ENCODE assay signal across 16 cellular contexts in genomic region chr4:129240816-129241215, GRCh38.
DNase-seq lines count a peak whose midpoint lies in the region; ATAC-seq, FAIRE-seq and TF ChIP-seq lines count a peak whose summit lies in the region.
"Had no signal": no experiment of that assay in that cellular context is flagged by ENCODE, and none has a peak within 500 bp of the region (broad histone marks: within the 10 kb centered on the region; RNA-seq: fewer than 3 reads in every experiment).

No MANE protein-coding gene starts in this region.

- no peak overlapping the region for H3K18ac ChIP-seq in H1 (ENCODE audit: extremely low read depth, low read length)

- no peak overlapping the region for H3K9ac ChIP-seq in H1 (replicated peaks in 1 of 4; ENCODE audit: extremely low read depth in 1 of 4, low read depth in 3 of 4, low read length in 3 of 4)

- H4K20me1 ChIP-seq in H1 (replicated peaks in 1 of 2; ENCODE audit: control insufficient read depth in 1 of 2, insufficient read depth in 2 of 2, low read length in 2 of 2), result no peaks in the 10 kb centered on the region

- H3K4me3 Mint-ChIP-seq in nephron progenitor cell, result no peak overlapping the region
- H3K4me3 Mint-ChIP-seq in T-helper 2 cell treated with Interferon-gamma antibody and Interleukin-4, amounts not matched to agents 5 μg/mL and 100 μg/mL, for 36 hours, result no peak overlapping the region
- H3K4me3 Mint-ChIP-seq: activated T-cell treated with anti-CD3 and anti-CD28 coated beads, Interleukin-2, amount 50 U/mL, for 4 hours; CD4-positive, CD25-positive, alpha-beta regulatory T cell; naive thymus-derived CD8-positive, alpha-beta T cell had no signal

- H3K79me2 ChIP-seq in H1 (ENCODE audit: control insufficient read depth in 1 of 2, insufficient read depth in 2 of 2, low read length in 2 of 2), result no peaks in the 10 kb centered on the region

- no peak overlapping the region for H2BK120ac ChIP-seq in H1 (replicated peaks; ENCODE audit: low read depth, low read length)

- no peaks in the 10 kb centered on the region for H3K27me3 Mint-ChIP-seq in nephron progenitor cell (ENCODE audit: low read depth, poor library complexity)
- peaks cover 2% of the 10 kb centered on the region for H3K27me3 Mint-ChIP-seq in T-helper 2 cell treated with Interferon-gamma antibody and Interleukin-4, amounts not matched to agents 5 μg/mL and 100 μg/mL, for 36 hours (ENCODE audit: low read depth)
- H3K27me3 Mint-ChIP-seq: CD4-positive, CD25-positive, alpha-beta regulatory T cell had no signal

- H3K23me2 ChIP-seq in H1 (ENCODE audit: low read depth, low read length), result no peaks in the 10 kb centered on the region

- no peak overlapping the region for H4K91ac ChIP-seq in H1 (replicated peaks; ENCODE audit: insufficient read length, low read length)

- no peaks in the 10 kb centered on the region for H3K9me3 Mint-ChIP-seq in nephron progenitor cell
- no peaks in the 10 kb centered on the region for H3K9me3 Mint-ChIP-seq in T-helper 2 cell treated with Interferon-gamma antibody and Interleukin-4, amounts not matched to agents 5 μg/mL and 100 μg/mL, for 36 hours
- H3K9me3 Mint-ChIP-seq: activated T-cell treated with anti-CD3 and anti-CD28 coated beads, Interleukin-2, amount 50 U/mL, for 4 hours; CD4-positive, CD25-positive, alpha-beta regulatory T cell; naive thymus-derived CD8-positive, alpha-beta T cell had no signal

- no peak overlapping the region for H2BK12ac ChIP-seq in H1 (ENCODE audit: low read depth, low read length)

- H2BK20ac ChIP-seq in H1 (ENCODE audit: low read length), result no peak overlapping the region

- FAIRE-seq in H1 (lab: Jason Lieb, UNC), result no peak
- FAIRE-seq: kidney had no signal

- DNase-seq in HT-29 (ENCODE audit: low spot score) (peak; percentile 19), NCI-H2227 treated with DMSO at 0.1 percent for 48 hours (lab: John Stamatoyannopoulos, UW) (peak; percentile 55), H1 (ENCODE audit: low read depth in 1 of 2, low spot score in 2 of 2) (no peak), nephron progenitor cell (no peak), dorsolateral prefrontal cortex (no peak), left cardiac atrium (no peak), KBM-7 (no peak)
- DNase-seq in T-helper 2 cell treated with Interferon-gamma antibody and Interleukin-4, amounts not matched to agents 5 μg/mL and 100 μg/mL, for 36 hours (ENCODE audit: low spot score), result no peak
- DNase-seq: activated T-cell treated with anti-CD3 and anti-CD28 coated beads, Interleukin-2, amount 50 U/mL, for 4 hours; CD4-positive, CD25-positive, alpha-beta regulatory T cell; kidney; naive thymus-derived CD8-positive, alpha-beta T cell; NCI-H1048 had no signal

- H2BK15ac ChIP-seq in H1 (ENCODE audit: low read length), result no peak overlapping the region

- in situ Hi-C loops in KBM-7 (cut with MboI; ENCODE audit: low pct_unique_long_range_greater_than_20kb, low sequenced_read_pairs), result no loop called here

- H3K4me3 ChIP-seq in H1 (ENCODE audit: extremely low read depth in 1 of 4, insufficient read depth in 2 of 4, low read depth in 3 of 4, low read length in 4 of 4) (no peak overlapping the region), dorsolateral prefrontal cortex (no peak overlapping the region)
- H3K4me3 ChIP-seq: ascending aorta, gastroesophageal sphincter, suprapubic skin had no signal

- H3K36me3 Mint-ChIP-seq in nephron progenitor cell (ENCODE audit: low read depth), result no peaks in the 10 kb centered on the region
- no peaks in the 10 kb centered on the region for H3K36me3 Mint-ChIP-seq in T-helper 2 cell treated with Interferon-gamma antibody and Interleukin-4, amounts not matched to agents 5 μg/mL and 100 μg/mL, for 36 hours (ENCODE audit: low read depth)
- H3K36me3 Mint-ChIP-seq: CD4-positive, CD25-positive, alpha-beta regulatory T cell; naive thymus-derived CD8-positive, alpha-beta T cell had no signal

- H3K27me3 ChIP-seq in H1 (replicated peaks in 1 of 4; ENCODE audit: control insufficient read depth in 3 of 4, extremely low read depth in 1 of 4, insufficient read depth in 3 of 4, low read length in 3 of 4), result no peaks in the 10 kb centered on the region
- H3K27me3 ChIP-seq in dorsolateral prefrontal cortex, result no peaks in the 10 kb centered on the region
- H3K27me3 ChIP-seq: ascending aorta, gastroesophageal sphincter, suprapubic skin had no signal

- peak overlapping the region; percentile 89 for H3K27ac Mint-ChIP-seq in nephron progenitor cell
- no peak overlapping the region for H3K27ac Mint-ChIP-seq in T-helper 2 cell treated with Interferon-gamma antibody and Interleukin-4, amounts not matched to agents 5 μg/mL and 100 μg/mL, for 36 hours
- H3K27ac Mint-ChIP-seq: CD4-positive, CD25-positive, alpha-beta regulatory T cell; naive thymus-derived CD8-positive, alpha-beta T cell had no signal

- H3K79me1 ChIP-seq in H1 (ENCODE audit: low read depth, low read length), result no peaks in the 10 kb centered on the region

- no peaks in the 10 kb centered on the region for H3K36me3 ChIP-seq in H1 (ENCODE audit: control insufficient read depth in 2 of 4, insufficient read depth in 4 of 4, low read length in 3 of 4)
- H3K36me3 ChIP-seq: ascending aorta, gastroesophageal sphincter, suprapubic skin had no signal

- no peak overlapping the region for H2AK5ac ChIP-seq in H1 (ENCODE audit: low read depth, low read length)

- POLR2A ChIA-PET in H1 (lab: Charles Lee; ENCODE audit: partially characterized antibody), result no interaction called here

- H3K23ac ChIP-seq in H1 (ENCODE audit: insufficient read length), result no peak overlapping the region

- peaks cover 0 to 2% (median 0%) of the 10 kb centered on the region in 4 experiments; a peak in 1 of 7 replicates for H3K4me1 ChIP-seq in H1 (replicated peaks in 1 of 4; ENCODE audit: control insufficient read depth in 3 of 4, insufficient read depth in 4 of 4, low read length in 3 of 4)
- H3K4me1 ChIP-seq: ascending aorta, suprapubic skin had no signal

- WGBS in H1 (ENCODE audit: extremely low coverage in 1 of 2, insufficient coverage in 1 of 2, insufficient read length in 1 of 2, insufficient replicate concordance in 2 of 2, low coverage in 1 of 2, low lambda C conversion rate in 2 of 2, missing lambda C conversion rate in 1 of 2), 2 experiments, result 85% methylated on average over 1 of the region's 1 CpG; no CpG with 5 or more reads in 1 of the 2 experiments

- no peak overlapping the region for H3K4me2 ChIP-seq in H1 (ENCODE audit: insufficient read depth in 1 of 2, low read depth in 2 of 2, low read length in 2 of 2)

- H2AFZ ChIP-seq in H1 (ENCODE audit: low read length), result peak overlapping the region; percentile 70; the same call in 1 of the 2 replicates

- no peak overlapping the region for H3K56ac ChIP-seq in H1 (replicated peaks; ENCODE audit: insufficient read length, low read depth, low read length)

- no peak overlapping the region for H3K14ac ChIP-seq in H1 (ENCODE audit: insufficient read length)

- CTCF ChIA-PET in H1 (lab: Charles Lee; ENCODE audit: partially characterized antibody), result interaction anchor here (0.8 to 1.0 kb wide), 3 partner anchors 35 to 133 kb away, joined by 3 read pairs; no protein-coding TSS in a partner anchor

- intact Hi-C loops in dorsolateral prefrontal cortex (cut with DNase I), result no loop called here
- intact Hi-C loops in left cardiac atrium (cut with DNase I), result no loop called here

- TF ChIP-seq EP300 in H1 (IDR thresholded peaks at IDR 0.05; ENCODE audit: borderline replicate concordance in 1 of 2, low read depth in 2 of 2, low read length in 2 of 2), result no peak

- H3K27ac ChIP-seq in H1 (ENCODE audit: low read depth, low read length) (no peak overlapping the region), dorsolateral prefrontal cortex (no peak overlapping the region)
- H3K27ac ChIP-seq: ascending aorta, gastroesophageal sphincter, suprapubic skin had no signal

- no peak overlapping the region for H2BK5ac ChIP-seq in H1 (ENCODE audit: low read depth, low read length)

- peaks cover 52% of the 10 kb centered on the region for H3K4me1 Mint-ChIP-seq in nephron progenitor cell
- no peaks in the 10 kb centered on the region for H3K4me1 Mint-ChIP-seq in T-helper 2 cell treated with Interferon-gamma antibody and Interleukin-4, amounts not matched to agents 5 μg/mL and 100 μg/mL, for 36 hours (ENCODE audit: low read depth)
- H3K4me1 Mint-ChIP-seq: CD4-positive, CD25-positive, alpha-beta regulatory T cell; naive thymus-derived CD8-positive, alpha-beta T cell had no signal

- no peaks in the 10 kb centered on the region for H3K9me3 ChIP-seq in H1 (ENCODE audit: insufficient read depth in 2 of 2, low read depth in 1 of 2, low read length in 1 of 2)
- H3K9me3 ChIP-seq: ascending aorta, gastroesophageal sphincter, suprapubic skin had no signal

- H4K8ac ChIP-seq in H1 (ENCODE audit: extremely low read depth, insufficient read depth, low read length), result no peak overlapping the region

- no peak for TF ChIP-seq POLR2A in H1 (IDR thresholded peaks at IDR 0.05; ENCODE audit: control extremely low read depth in 1 of 2, low read depth in 2 of 2, low read length in 2 of 2)

- no peak for ATAC-seq in left cardiac atrium
- ATAC-seq: activated T-cell treated with anti-CD3 and anti-CD28 coated beads, Interleukin-2, amount 50 U/mL, for 4 hours; gastroesophageal sphincter; naive thymus-derived CD8-positive, alpha-beta T cell had no signal

- TF ChIP-seq CTCF in H1 (IDR thresholded peaks at IDR 0.05; ENCODE audit: control extremely low read depth in 1 of 3, insufficient read depth in 1 of 3, low read depth in 1 of 3, low read length in 3 of 3), result no peak
- TF ChIP-seq CTCF in nephron progenitor cell (IDR thresholded peaks at IDR 0.05), result no peak
- TF ChIP-seq CTCF in dorsolateral prefrontal cortex (IDR thresholded peaks at IDR 0.05 in 54 of 56, conservative IDR thresholded peaks at IDR 0.05 in 2 of 56; ENCODE audit: low read depth in 1 of 56, partially characterized antibody in 56 of 56), result no peak

- H3K4ac ChIP-seq in H1 (replicated peaks; ENCODE audit: insufficient read length, low read depth, low read length), result no peak overlapping the region

- no peak for TF ChIP-seq RAD21 in H1 (IDR thresholded peaks at IDR 0.05 in 1 of 2, conservative IDR thresholded peaks at IDR 0.05 in 1 of 2; ENCODE audit: low read depth in 2 of 2, low read length in 2 of 2)

- H4K5ac ChIP-seq in H1 (ENCODE audit: insufficient read length, low read depth, low read length), result no peak overlapping the region

TF ChIP-seq in H1, 55 proteins besides CTCF, POLR2A, EP300 and RAD21 (continues in another document):
- TF ChIP-seq ATF3 (IDR thresholded peaks at IDR 0.05; ENCODE audit: insufficient read depth, low read depth, low read length) (no peak), EZH2 (IDR thresholded peaks at IDR 0.05; ENCODE audit: low read depth, low read length, severe bottlenecking) (no peak), SP4 (IDR thresholded peaks at IDR 0.05; ENCODE audit: low read length) (no peak), JUND (IDR thresholded peaks at IDR 0.05; ENCODE audit: low read length) (no peak), SUZ12 (IDR thresholded peaks at IDR 0.05; ENCODE audit: low read length) (no peak), EGR1 (IDR thresholded peaks at IDR 0.05; ENCODE audit: borderline replicate concordance, low read depth, low read length) (no peak)

Comparison
In these comparisons a context has a peak if more than half of its experiments do, and no peak if none do; other contexts are left out.
1. DNase-seq: peak in HT-29 (single experiment) and NCI-H2227 treated with DMSO at 0.1 percent for 48 hours (single experiment); none in H1 (0 of 2), nephron progenitor cell (single experiment), T-helper 2 cell treated with Interferon-gamma antibody and Interleukin-4, amounts not matched to agents 5 μg/mL and 100 μg/mL, for 36 hours (single experiment), dorsolateral prefrontal cortex (0 of 10), left cardiac atrium (single experiment) and KBM-7 (single experiment).